ENCODE assay signal across 16 cellular contexts in the genomic region with DNA sequence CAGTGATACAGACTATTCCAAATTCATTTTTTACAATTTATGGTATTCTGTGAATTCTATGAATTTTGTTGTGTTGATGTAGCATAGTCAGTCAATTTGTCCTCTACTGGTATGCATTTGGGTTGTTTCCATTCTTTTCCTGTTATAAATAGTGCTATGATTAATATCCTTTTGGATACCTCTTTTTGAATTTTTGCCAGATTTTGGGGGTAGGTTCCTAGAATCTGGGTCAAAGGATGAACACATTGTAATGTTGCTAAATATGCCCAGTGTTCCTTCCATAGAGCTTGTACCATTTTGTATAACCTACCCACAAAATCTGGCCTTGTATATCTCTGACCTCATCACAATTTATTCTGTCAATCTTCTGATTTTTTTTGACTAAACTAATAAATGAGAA. TPM values are rescaled to one million over a fixed set of nuclear protein-coding genes. Genes with fewer than 3 reads are reported as not detected.
DNase-seq lines count a peak whose midpoint lies in the region; ATAC-seq and TF ChIP-seq lines count a peak whose summit lies in the region.
"Had no signal": no experiment of that assay in that cellular context is flagged by ENCODE, and none has a peak within 500 bp of the region (broad histone marks: within the 10 kb centered on the region; RNA-seq: fewer than 3 reads in every experiment).

No MANE protein-coding gene starts in this region.

- no peak overlapping the region for H2AFZ ChIP-seq in PC-3 (ENCODE audit: low read length)

- peak; percentile 54 for DNase-seq in ELR (ENCODE audit: low read depth)
- DNase-seq in LHCN-M2 (ENCODE audit: low read depth) = peak; percentile 30
- DNase-seq in fibroblast of mammary gland (ENCODE audit: low read depth) = peak; percentile 25
- no peak for DNase-seq in psoas muscle
- DNase-seq in PC-3 = no peak
- DNase-seq in AG08395 (ENCODE audit: low spot score) = no peak
- DNase-seq in nucleus accumbens (lab: John Stamatoyannopoulos, UW) = no peak
- DNase-seq: DMS 273 treated with DMSO at 0.1 percent for 48 hours, Karpas-422, NCI-H1930, NCI-H2171, NCI-H446 treated with DMSO at 0.1 percent for 48 hours, NCI-H774 had no signal

- intact Hi-C loops in psoas muscle (cut with DNase I) = no loop called here
- intact Hi-C loops in PC-3 (cut with micrococcal nuclease) = no loop called here

- no peaks in the 10 kb centered on the region for H3K9me2 ChIP-seq in PC-3 (replicated peaks; ENCODE audit: low read length)

- H3K4me3 ChIP-seq in fibroblast of mammary gland (ENCODE audit: control insufficient read depth, low read depth, low read length) (no peak overlapping the region), psoas muscle (no peak overlapping the region), PC-3 (ENCODE audit: low read length) (no peak overlapping the region)
- H3K4me3 ChIP-seq: BLaER1, SK-N-MC had no signal

- H3K27me3 ChIP-seq in psoas muscle (ENCODE audit: insufficient read depth in 3 of 3, low read length in 2 of 3) = no peaks in the 10 kb centered on the region
- no peaks in the 10 kb centered on the region for H3K27me3 ChIP-seq in PC-3 (ENCODE audit: low read length)
- H3K27me3 ChIP-seq: BLaER1 had no signal

- no TSS peak for BruUV-seq in PC-3 (replicated peaks; lab: Mats Ljungman, UMichigan)

- H3K9me3 ChIP-seq in psoas muscle (no peaks in the 10 kb centered on the region), PC-3 (ENCODE audit: low read length) (no peaks in the 10 kb centered on the region)

- H3K4me2 ChIP-seq in PC-3 (ENCODE audit: low read length) = no peak overlapping the region
- H3K4me2 ChIP-seq: BLaER1 had no signal

- POLR2A ChIA-PET in PC-3 (lab: Charles Lee; ENCODE audit: unreplicated experiment) = no interaction called here

- no peaks in the 10 kb centered on the region for H4K20me1 ChIP-seq in PC-3 (ENCODE audit: low read length)

- H3K27ac ChIP-seq in psoas muscle (no peak overlapping the region), PC-3 (ENCODE audit: low read length) (no peak overlapping the region)
- H3K27ac ChIP-seq: BLaER1, SK-N-MC had no signal

- CTCF ChIA-PET in PC-3 (lab: Charles Lee) = no interaction called here

- no peak overlapping the region for H3K9ac ChIP-seq in PC-3 (ENCODE audit: low read length)
- H3K9ac ChIP-seq: BLaER1 had no signal

- H3K4me1 ChIP-seq in psoas muscle = peaks cover 3% of the 10 kb centered on the region
- H3K4me1 ChIP-seq in PC-3 (ENCODE audit: insufficient read depth, low read length) = 0 out of 2 replicates have a peak, but pooled peaks cover 5% of the 10 kb centered on the region
- H3K4me1 ChIP-seq: BLaER1 had no signal

- no peaks in the 10 kb centered on the region for H3F3A ChIP-seq in PC-3 (ENCODE audit: low read length, unreplicated experiment)

- ATAC-seq in psoas muscle (peak; percentile 40 to 84 (median 73)), PC-3 (no peak), HG02798 (IDR thresholded peaks at IDR 0.05; ENCODE audit: poor library complexity, unreplicated experiment) (no peak)

- no peaks in the 10 kb centered on the region for H3K36me3 ChIP-seq in psoas muscle (ENCODE audit: insufficient read depth in 1 of 2, low read depth in 1 of 2)
- peaks cover 3% of the 10 kb centered on the region; the same call in 1 of the 2 replicates for H3K36me3 ChIP-seq in PC-3 (ENCODE audit: low read depth, low read length)

- peaks cover 16% of the 10 kb centered on the region for H3K79me2 ChIP-seq in PC-3 (ENCODE audit: low read length)

- TF ChIP-seq CTCF in fibroblast of mammary gland (conservative IDR thresholded peaks at IDR 0.05; ENCODE audit: control insufficient read depth, insufficient read depth, low read depth, low read length) (no peak), psoas muscle (IDR thresholded peaks at IDR 0.05) (no peak), PC-3 (conservative IDR thresholded peaks at IDR 0.05; ENCODE audit: low read depth, low read length) (no peak)

RNA-seq across cellular contexts. Expression of gene C3orf38, which starts 44.4 kb away (rescaled TPM):
- total RNA-seq in LHCN-M2 (2014; rRNA removed) (29.9 and 34.3 TPM in 2 replicates), psoas muscle (10 to 100 TPM in 3 of 4 donors, 1 to 10 TPM in 1; 9.7 to 14.8 (median 11.7) TPM), PC-3 (2014; rRNA removed) (15.7 and 24.3 TPM in 2 replicates)
- 14.9 TPM for polyA plus RNA-seq in LHCN-M2 (2012)
- polyA plus RNA-seq in psoas muscle = 10 to 100 TPM in 1 of 3 donors, 1 to 10 TPM in 2; 6.5 to 11.6 (median 6.7) TPM

RNA-seq across cellular contexts. Expression of gene ZNF654, which starts 46.3 kb away (rescaled TPM):
- 14.8 and 14.9 TPM in 2 replicates for total RNA-seq in LHCN-M2 (2014; rRNA removed)
- polyA plus RNA-seq in LHCN-M2 (2012) = 4.1 TPM
- total RNA-seq in psoas muscle = 10 to 100 TPM in 2 of 4 donors, 1 to 10 TPM in 2; 8.8 to 10.7 (median 9.6) TPM
- polyA plus RNA-seq in psoas muscle = 1 to 10 TPM; 2.6 to 8.9 (median 3.2) TPM
- total RNA-seq in PC-3 (2014; rRNA removed) = 5.0 and 6.9 TPM in 2 replicates

RNA-seq across cellular contexts. Expression of gene CGGBP1, which starts 46.5 kb away (rescaled TPM):
- total RNA-seq in LHCN-M2 (2014; rRNA removed) (60.1 and 68.1 TPM in 2 replicates), psoas muscle (10 to 100 TPM; 39.1 to 46.2 (median 42.9) TPM), PC-3 (2014; rRNA removed) (27.0 and 37.1 TPM in 2 replicates)
- 27.6 TPM for polyA plus RNA-seq in LHCN-M2 (2012)
- polyA plus RNA-seq in psoas muscle = 10 to 100 TPM; 27.4 to 63.2 (median 45.9) TPM

Comparison
In these comparisons a context has a peak if more than half of its experiments do, and no peak if none do; other contexts are left out.
1. DNase-seq: peak in ELR (single experiment), LHCN-M2 (single experiment) and fibroblast of mammary gland (single experiment); none in psoas muscle (0 of 2), PC-3 (single experiment), AG08395 (single experiment) and nucleus accumbens (0 of 56).
2. ATAC-seq: peak in psoas muscle (4 of 4); none in PC-3 (single experiment) and HG02798 (single experiment).